In the genomic region with DNA sequence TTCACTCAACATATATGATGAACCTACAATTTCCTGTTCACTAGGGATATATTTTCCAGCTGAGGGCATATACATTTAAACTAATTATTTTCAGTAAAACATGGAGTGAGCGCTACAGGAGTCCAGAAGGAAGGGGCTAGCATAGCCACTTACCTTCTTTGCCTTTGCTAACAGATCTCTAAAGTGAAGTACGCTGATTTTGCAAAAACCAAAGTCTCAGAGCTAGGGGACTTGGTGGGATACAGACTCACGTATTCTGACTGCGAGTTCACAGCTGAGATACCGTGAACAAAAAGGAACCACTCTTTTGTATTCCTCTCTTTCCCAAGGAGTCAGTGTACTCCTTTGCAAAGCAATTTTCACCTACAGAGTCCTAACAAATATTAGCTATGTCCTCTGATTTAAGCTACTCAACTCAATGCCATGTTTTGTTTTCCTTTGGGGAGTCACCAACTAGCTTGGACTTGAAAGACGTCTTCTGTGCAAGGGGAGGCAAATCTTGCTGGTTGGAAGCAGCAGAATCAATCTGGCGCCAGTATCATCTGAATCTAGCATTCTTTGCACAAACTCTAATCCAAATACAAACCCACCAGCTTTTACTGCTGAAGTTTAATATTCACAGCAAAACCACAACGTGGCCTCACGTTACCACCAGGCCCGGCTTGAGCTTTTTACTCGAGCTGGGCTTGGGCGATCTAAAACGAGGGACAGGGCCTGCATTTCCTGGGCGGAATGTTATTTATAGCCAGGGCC, we compare ENCODE assay signal across 8 cellular contexts. TPM values are rescaled to one million over a fixed set of nuclear protein-coding genes. Genes with fewer than 3 reads are reported as not detected.
DNase-seq lines count a peak whose midpoint lies in the region; ATAC-seq, FAIRE-seq and TF ChIP-seq lines count a peak whose summit lies in the region.

No MANE protein-coding gene starts in this region.

- no peak overlapping the region for H4K5ac ChIP-seq in H1 (ENCODE audit: insufficient read length, low read depth, low read length)

- H3K23ac ChIP-seq in H1 (ENCODE audit: insufficient read length): no peak overlapping the region

- H3K4me1 ChIP-seq in H1 (replicated peaks in 1 of 4; ENCODE audit: control insufficient read depth in 3 of 4, insufficient read depth in 4 of 4, low read length in 3 of 4): peaks cover 0 to 8% (median 3%) of the 10 kb centered on the region in 4 experiments; a peak in 3 of 7 replicates

- H3K18ac ChIP-seq in H1 (ENCODE audit: extremely low read depth, low read length): no peak overlapping the region

- no peak for FAIRE-seq in H1 (lab: Jason Lieb, UNC)

- 37% methylated on average over 14 of the region's 14 CpGs; no CpG with 5 or more reads in 1 of the 2 experiments for WGBS in H1 (ENCODE audit: extremely low coverage in 1 of 2, insufficient coverage in 1 of 2, insufficient read length in 1 of 2, insufficient replicate concordance in 2 of 2, low coverage in 1 of 2, low lambda C conversion rate in 2 of 2, missing lambda C conversion rate in 1 of 2), 2 experiments

- CTCF ChIA-PET in H1 (lab: Charles Lee; ENCODE audit: partially characterized antibody) (interaction anchor here (0.6 to 3.0 kb wide), 13 partner anchors 8 to 339 kb away, joined by 3 to 19 read pairs (median 3); partner anchors contain the start of gene MEIG1), GM10248 (lab: Yijun Ruan, JAX) (interaction anchor here (0.8 to 3.1 kb wide), 15 partner anchors 8 to 339 kb away, joined by 3 to 17 read pairs (median 4); partner anchors contain the start of genes MEIG1 and SUV39H2)

- H2BK15ac ChIP-seq in H1 (ENCODE audit: low read length): no peak overlapping the region

- H3K4me3 ChIP-seq in H1 (ENCODE audit: extremely low read depth in 1 of 4, insufficient read depth in 2 of 4, low read depth in 3 of 4, low read length in 4 of 4): peak overlapping the region; percentile 87 to 93 (median 91)

- no peak overlapping the region for H2BK120ac ChIP-seq in H1 (replicated peaks; ENCODE audit: low read depth, low read length)

- peak overlapping the region; percentile 74 to 98 (median 86) for H3K9ac ChIP-seq in H1 (replicated peaks in 1 of 4; ENCODE audit: extremely low read depth in 1 of 4, low read depth in 3 of 4, low read length in 3 of 4)

- peak overlapping the region; percentile 54; the same call in 1 of the 2 replicates for H3K27ac ChIP-seq in H1 (ENCODE audit: low read depth, low read length)

- ATAC-seq in HG03469 (IDR thresholded peaks at IDR 0.05; ENCODE audit: unreplicated experiment): no peak
- no peak for ATAC-seq in GM21381 (IDR thresholded peaks at IDR 0.05; ENCODE audit: unreplicated experiment)

- H4K91ac ChIP-seq in H1 (replicated peaks; ENCODE audit: insufficient read length, low read length): peak overlapping the region; percentile 58

- no peak overlapping the region for H2BK20ac ChIP-seq in H1 (ENCODE audit: low read length)

- peaks cover 3% of the 10 kb centered on the region; the same call in 1 of the 2 replicates for H3K79me1 ChIP-seq in H1 (ENCODE audit: low read depth, low read length)

- H2AK5ac ChIP-seq in H1 (ENCODE audit: low read depth, low read length): no peak overlapping the region

- peak overlapping the region; percentile 47; the same call in 1 of the 2 replicates for H2AFZ ChIP-seq in H1 (ENCODE audit: low read length)

- H4K20me1 ChIP-seq in H1 (replicated peaks in 1 of 2; ENCODE audit: control insufficient read depth in 1 of 2, insufficient read depth in 2 of 2, low read length in 2 of 2): peaks cover 3 to 6% of the 10 kb centered on the region in 2 experiments

- peak overlapping the region; percentile 93 for H3K27ac Mint-ChIP-seq in neural crest cell (ENCODE audit: unreplicated experiment)

- peak overlapping the region; percentile 84 for H4K8ac ChIP-seq in H1 (ENCODE audit: extremely low read depth, insufficient read depth, low read length)

- no peak overlapping the region for H3K14ac ChIP-seq in H1 (ENCODE audit: insufficient read length)

- in situ Hi-C loops in GM13976 (cut with MboI; ENCODE audit: low sequenced_read_pairs, unreplicated experiment): no loop called here

- no peaks in the 10 kb centered on the region for H3K27me3 Mint-ChIP-seq in neural crest cell (ENCODE audit: low read depth)

- H3K36me3 ChIP-seq in H1 (ENCODE audit: control insufficient read depth in 2 of 4, insufficient read depth in 4 of 4, low read length in 3 of 4): peaks cover 11 to 22% (median 14%) of the 10 kb centered on the region in 4 experiments

- H3K56ac ChIP-seq in H1 (replicated peaks; ENCODE audit: insufficient read length, low read depth, low read length): no peak overlapping the region

- no peak for TF ChIP-seq RAD21 in H1 (IDR thresholded peaks at IDR 0.05 in 1 of 2, conservative IDR thresholded peaks at IDR 0.05 in 1 of 2; ENCODE audit: low read depth in 2 of 2, low read length in 2 of 2)

- H3K36me3 Mint-ChIP-seq in neural crest cell (ENCODE audit: low read depth): peaks cover 9% of the 10 kb centered on the region

- peak overlapping the region; percentile 92 for H3K4me3 Mint-ChIP-seq in neural crest cell

- no peaks in the 10 kb centered on the region for H3K27me3 ChIP-seq in H1 (replicated peaks in 1 of 4; ENCODE audit: control insufficient read depth in 3 of 4, extremely low read depth in 1 of 4, insufficient read depth in 3 of 4, low read length in 3 of 4)

- peaks cover 2% of the 10 kb centered on the region for H3K23me2 ChIP-seq in H1 (ENCODE audit: low read depth, low read length)

- no peaks in the 10 kb centered on the region for H3K9me3 Mint-ChIP-seq in neural crest cell

- peak; percentile 34 for DNase-seq in DMS 273 (lab: John Stamatoyannopoulos, UW; ENCODE audit: unreplicated experiment)
- DNase-seq in NCI-H69 (lab: John Stamatoyannopoulos, UW): peak; percentile 50
- no peak for DNase-seq in H1 (ENCODE audit: low read depth in 1 of 2, low spot score in 2 of 2)
- DNase-seq in neural crest cell (ENCODE audit: low read depth, low spot score): no peak
- no peak for DNase-seq in GM10248 (ENCODE audit: extremely low spot score)
- no peak for DNase-seq in GM13976 (ENCODE audit: low spot score)

- no peak overlapping the region for H2BK12ac ChIP-seq in H1 (ENCODE audit: low read depth, low read length)

- POLR2A ChIA-PET in H1 (lab: Charles Lee; ENCODE audit: partially characterized antibody) (interaction anchor here (0.8 to 3.7 kb wide), 23 partner anchors 8 to 1487 kb away, joined by 3 to 32 read pairs (median 4); partner anchors contain the start of genes DCLRE1C and SUV39H2), GM10248 (lab: Yijun Ruan, JAX) (interaction anchor here (1.2 to 1.5 kb wide), 3 partner anchors 11 to 652 kb away, joined by 4 to 5 read pairs (median 5); no protein-coding TSS in a partner anchor)

- H3K79me2 ChIP-seq in H1 (ENCODE audit: control insufficient read depth in 1 of 2, insufficient read depth in 2 of 2, low read length in 2 of 2): peaks cover 9 to 31% of the 10 kb centered on the region in 2 experiments

- H3K4ac ChIP-seq in H1 (replicated peaks; ENCODE audit: insufficient read length, low read depth, low read length): peak overlapping the region; percentile 81

- H2BK5ac ChIP-seq in H1 (ENCODE audit: low read depth, low read length): peak overlapping the region; percentile 79

- TF ChIP-seq CTCF in H1 (IDR thresholded peaks at IDR 0.05; ENCODE audit: control extremely low read depth in 1 of 3, insufficient read depth in 1 of 3, low read depth in 1 of 3, low read length in 3 of 3) (no peak), neural crest cell (conservative IDR thresholded peaks at IDR 0.05) (no peak), GM10248 (IDR thresholded peaks at IDR 0.05; ENCODE audit: control extremely low read depth, extremely low read depth, low read depth, missing control alignments) (no peak), GM13976 (IDR thresholded peaks at IDR 0.05; ENCODE audit: borderline replicate concordance, control extremely low read depth, extremely low read depth, insufficient read depth, missing control alignments) (no peak)

- no peaks in the 10 kb centered on the region for H3K9me3 ChIP-seq in H1 (ENCODE audit: insufficient read depth in 2 of 2, low read depth in 1 of 2, low read length in 1 of 2)

- no peak for TF ChIP-seq EP300 in H1 (IDR thresholded peaks at IDR 0.05; ENCODE audit: borderline replicate concordance in 1 of 2, low read depth in 2 of 2, low read length in 2 of 2)

- H3K4me1 Mint-ChIP-seq in neural crest cell: peaks cover 30% of the 10 kb centered on the region

- peak overlapping the region; percentile 79 to 87 for H3K4me2 ChIP-seq in H1 (ENCODE audit: insufficient read depth in 1 of 2, low read depth in 2 of 2, low read length in 2 of 2)

- TF ChIP-seq POLR2A in H1 (IDR thresholded peaks at IDR 0.05; ENCODE audit: control extremely low read depth in 1 of 2, low read depth in 2 of 2, low read length in 2 of 2): no peak; a peak in 1 of 3 replicates

RNA-seq across cellular contexts. Expression of gene CDNF, which starts 0.7 kb away (rescaled TPM):
- total RNA-seq in H1 (2021; fragmentation: NEBNext Ultra II Directional; extraction: Animal tissue kit (Norgen Biotek cat#: 25700)): 0.32 and 0.36 TPM in 2 replicates
- 0.27 and 0.67 TPM in 2 replicates for polyA plus RNA-seq in H1 (2011; rRNA removed)
- 1.3 TPM for polyA plus RNA-seq in H1 (2011; cell fraction: cytosol; rRNA removed)
- 0.20 TPM for polyA plus RNA-seq in H1 (2011; cell fraction: nucleus; rRNA removed)
- 0.70 to 1.4 TPM (median 1.0 TPM) in 4 replicates for polyA plus RNA-seq in H1 (2012, experiment 1 of 2)
- polyA plus RNA-seq in H1 (2012, experiment 2 of 2): not detected
- 0.89 TPM for polyA plus RNA-seq in H1 (2013, experiment 1 of 2)
- polyA plus RNA-seq in H1 (2013, experiment 2 of 2): 0.92 TPM
- polyA minus RNA-seq in H1 (2011; rRNA and poly(A)+ RNA removed): 0.73 and 2.3 TPM in 2 replicates
- polyA minus RNA-seq in H1 (2011; cell fraction: cytosol; rRNA and poly(A)+ RNA removed): not detected
- 1.7 TPM for polyA minus RNA-seq in H1 (2011; cell fraction: nucleus; rRNA and poly(A)+ RNA removed)
- 1.1 and 1.5 TPM in 2 replicates for total RNA-seq in neural crest cell

RNA-seq across cellular contexts. Expression of gene HSPA14, which starts 0.9 kb away (rescaled TPM):
- total RNA-seq in H1 (2021; fragmentation: NEBNext Ultra II Directional; extraction: Animal tissue kit (Norgen Biotek cat#: 25700)): 32.9 and 36.4 TPM in 2 replicates
- polyA plus RNA-seq in H1 (2011; rRNA removed): 11.9 and 20.5 TPM in 2 replicates
- polyA plus RNA-seq in H1 (2011; cell fraction: cytosol; rRNA removed): 25.8 TPM
- polyA plus RNA-seq in H1 (2011; cell fraction: nucleus; rRNA removed): 5.2 TPM
- 21.0 to 27.2 TPM (median 23.5 TPM) in 4 replicates for polyA plus RNA-seq in H1 (2012, experiment 1 of 2)
- 3.9 TPM for polyA plus RNA-seq in H1 (2012, experiment 2 of 2)
- polyA plus RNA-seq in H1 (2013, experiment 1 of 2): 24.2 TPM
- polyA plus RNA-seq in H1 (2013, experiment 2 of 2): 25.6 TPM
- 9.9 and 14.0 TPM in 2 replicates for polyA minus RNA-seq in H1 (2011; rRNA and poly(A)+ RNA removed)
- polyA minus RNA-seq in H1 (2011; cell fraction: cytosol; rRNA and poly(A)+ RNA removed): 10.1 TPM
- polyA minus RNA-seq in H1 (2011; cell fraction: nucleus; rRNA and poly(A)+ RNA removed): 8.8 TPM
- total RNA-seq in neural crest cell: 24.2 and 24.5 TPM in 2 replicates

RNA-seq across cellular contexts. Expression of gene MSANTD7, which starts 0.9 kb away (rescaled TPM):
- total RNA-seq in H1 (2021; fragmentation: NEBNext Ultra II Directional; extraction: Animal tissue kit (Norgen Biotek cat#: 25700)): 15.2 and 16.0 TPM in 2 replicates
- polyA plus RNA-seq in H1 (2011; rRNA removed): 4.9 and 5.0 TPM in 2 replicates
- 5.5 TPM for polyA plus RNA-seq in H1 (2011; cell fraction: cytosol; rRNA removed)
- 6.8 TPM for polyA plus RNA-seq in H1 (2011; cell fraction: nucleus; rRNA removed)
- 10.7 to 12.4 TPM (median 11.2 TPM) in 4 replicates for polyA plus RNA-seq in H1 (2012, experiment 1 of 2)
- 6.0 TPM for polyA plus RNA-seq in H1 (2012, experiment 2 of 2)
- 10.1 TPM for polyA plus RNA-seq in H1 (2013, experiment 1 of 2)
- 9.1 TPM for polyA plus RNA-seq in H1 (2013, experiment 2 of 2)
- polyA minus RNA-seq in H1 (2011; rRNA and poly(A)+ RNA removed): 14.8 and 18.1 TPM in 2 replicates
- polyA minus RNA-seq in H1 (2011; cell fraction: cytosol; rRNA and poly(A)+ RNA removed): 15.1 TPM
- 18.4 TPM for polyA minus RNA-seq in H1 (2011; cell fraction: nucleus; rRNA and poly(A)+ RNA removed)
- 24.7 and 27.5 TPM in 2 replicates for total RNA-seq in neural crest cell

RNA-seq across cellular contexts. Expression of gene SUV39H2, which starts 41.5 kb away (rescaled TPM):
- 54.9 and 62.3 TPM in 2 replicates for total RNA-seq in H1 (2021; fragmentation: NEBNext Ultra II Directional; extraction: Animal tissue kit (Norgen Biotek cat#: 25700))
- polyA plus RNA-seq in H1 (2011; rRNA removed): 11.6 and 19.4 TPM in 2 replicates
- 19.8 TPM for polyA plus RNA-seq in H1 (2011; cell fraction: cytosol; rRNA removed)
- 8.3 TPM for polyA plus RNA-seq in H1 (2011; cell fraction: nucleus; rRNA removed)
- polyA plus RNA-seq in H1 (2012, experiment 1 of 2): 22.8 to 46.7 TPM (median 28.4 TPM) in 4 replicates
- 3.8 TPM for polyA plus RNA-seq in H1 (2012, experiment 2 of 2)
- 41.9 TPM for polyA plus RNA-seq in H1 (2013, experiment 1 of 2)
- 44.9 TPM for polyA plus RNA-seq in H1 (2013, experiment 2 of 2)
- 23.7 and 41.1 TPM in 2 replicates for polyA minus RNA-seq in H1 (2011; rRNA and poly(A)+ RNA removed)
- polyA minus RNA-seq in H1 (2011; cell fraction: cytosol; rRNA and poly(A)+ RNA removed): 14.5 TPM
- 49.5 TPM for polyA minus RNA-seq in H1 (2011; cell fraction: nucleus; rRNA and poly(A)+ RNA removed)
- 79.7 and 90.5 TPM in 2 replicates for total RNA-seq in neural crest cell

Comparison
In these comparisons a context has a peak if more than half of its experiments do, and no peak if none do; other contexts are left out.
1. DNase-seq: peak in DMS 273 (single experiment) and NCI-H69 (single experiment); none in H1 (0 of 2), neural crest cell (single experiment), GM10248 (single experiment) and GM13976 (single experiment).